In genomic region chr3:104316118-104316517, GRCh38 we compare ENCODE assay signal across 29 cellular contexts.
A peak's percentile ranks its signal among the peaks of the same experiment; 100 is the strongest.
DNase-seq lines count a peak whose midpoint lies in the region; ATAC-seq, FAIRE-seq and TF ChIP-seq lines count a peak whose summit lies in the region.
"Had no signal": no experiment of that assay in that cellular context is flagged by ENCODE, and none has a peak within 500 bp of the region (broad histone marks: within the 10 kb centered on the region; RNA-seq: fewer than 3 reads in every experiment).

No MANE protein-coding gene starts in this region.

- H2BK15ac ChIP-seq in IMR-90 (ENCODE audit: low read depth, low read length): no peak overlapping the region

- no CpG with 5 or more reads among the region's 1 CpG for WGBS in IMR-90 (ENCODE audit: extremely low coverage in 2 of 2, insufficient read length in 1 of 2), 2 experiments
- WGBS in HepG2 (ENCODE audit: low lambda C conversion rate): 0% methylated on average over 1 of the region's 1 CpG

- no peaks in the 10 kb centered on the region for H3K4me1 Mint-ChIP-seq in neural crest cell
- H3K4me1 Mint-ChIP-seq: activated CD4-positive, alpha-beta T cell treated with anti-CD3 and anti-CD28 coated beads, Interleukin-2, amount 10 ng/mL, durations not matched to agents 7 days and 5 days; activated naive CD8-positive, alpha-beta T cell treated with anti-CD3 and anti-CD28 coated beads, Interleukin-2, amount 10 ng/mL, durations not matched to agents 7 days and 5 days; brain; CD8-positive, alpha-beta memory T cell; IgD-negative memory B cell; mesothelial cell of epicardium; nephron progenitor cell had no signal

- no peak overlapping the region for H4K91ac ChIP-seq in IMR-90 (ENCODE audit: insufficient read depth, low read depth, low read length)

- dilution Hi-C loops in IMR-90 (cut with HindIII; ENCODE audit: low sequenced_read_pairs, unreplicated experiment): no loop called here

- H3K9ac ChIP-seq in IMR-90 (ENCODE audit: low read depth, low read length) (no peak overlapping the region), HepG2 (ENCODE audit: insufficient read depth, low read depth, low read length) (no peak overlapping the region)

- TF ChIP-seq POLR2A in IMR-90 (IDR thresholded peaks at IDR 0.05; ENCODE audit: low read depth, low read length) (no peak), HepG2 (IDR thresholded peaks at IDR 0.05; ENCODE audit: insufficient read depth in 1 of 2, low read depth in 2 of 2, low read length in 2 of 2) (no peak)

- no peak for TF ChIP-seq CTCF in IMR-90 (conservative IDR thresholded peaks at IDR 0.05; ENCODE audit: low read depth, low read length)
- no peak for TF ChIP-seq CTCF in choroid plexus epithelial cell (conservative IDR thresholded peaks at IDR 0.05; ENCODE audit: low read depth, low read length)
- TF ChIP-seq CTCF in neural crest cell (conservative IDR thresholded peaks at IDR 0.05): no peak
- TF ChIP-seq CTCF in HepG2 (CRISPR knock-in tag; IDR thresholded peaks at IDR 0.05): no peak
- no peak for TF ChIP-seq CTCF in RWPE1 (conservative IDR thresholded peaks at IDR 0.05; ENCODE audit: low read depth)

- H3K4me1 ChIP-seq in IMR-90 (ENCODE audit: control insufficient read depth, insufficient read depth, low read length): no peaks in the 10 kb centered on the region
- H3K4me1 ChIP-seq in HepG2 (ENCODE audit: insufficient read depth, low read length): no peaks in the 10 kb centered on the region
- H3K4me1 ChIP-seq: colonic mucosa, heart left ventricle, left lung, upper lobe of right lung had no signal

- intact Hi-C loops in IMR-90 (cut with micrococcal nuclease): no loop called here
- intact Hi-C loops in HepG2 (cut with micrococcal nuclease; ENCODE audit: unreplicated experiment): no loop called here

- TF ChIP-seq EP300 in HepG2 (IDR thresholded peaks at IDR 0.05; ENCODE audit: low read depth in 2 of 2, low read length in 2 of 2): no peak
- TF ChIP-seq EP300 in HepG2 (CRISPR knock-in tag; IDR thresholded peaks at IDR 0.05; ENCODE audit: borderline replicate concordance): no peak

- H2BK120ac ChIP-seq in IMR-90 (ENCODE audit: low read depth, low read length): no peak overlapping the region

- POLR2A ChIA-PET in IMR-90 (lab: Charles Lee; ENCODE audit: unreplicated experiment): no interaction called here
- POLR2A ChIA-PET in HepG2 (lab: Yijun Ruan, JAX): no interaction called here
- POLR2A ChIA-PET in RWPE1 (lab: Yijun Ruan, JAX; ENCODE audit: low non-redundant PET): no interaction called here

- no peak overlapping the region for H2AK9ac ChIP-seq in IMR-90 (replicated peaks; ENCODE audit: low read depth, low read length, poor library complexity)

- H3K4me3 ChIP-seq in IMR-90 (ENCODE audit: insufficient read depth, low read depth, low read length) (no peak overlapping the region), choroid plexus epithelial cell (ENCODE audit: low read depth, low read length) (no peak overlapping the region), HepG2 (replicated peaks in 1 of 3; ENCODE audit: insufficient read depth in 1 of 3, low read depth in 2 of 3, low read length in 3 of 3) (no peak overlapping the region)
- H3K4me3 ChIP-seq: colonic mucosa, heart left ventricle, left lung, SK-N-MC, upper lobe of right lung had no signal

- no peak overlapping the region for H3K18ac ChIP-seq in IMR-90 (ENCODE audit: low read depth, low read length)

- no peak for FAIRE-seq in HepG2 (lab: Jason Lieb, UNC)
- FAIRE-seq: GM12891, GM19239 had no signal

- no peak overlapping the region for H3K27ac ChIP-seq in IMR-90 (ENCODE audit: insufficient read depth, low read length)
- H3K27ac ChIP-seq in HepG2 (ENCODE audit: extremely low read length, insufficient read depth, low read length): no peak overlapping the region
- no peak overlapping the region for H3K27ac ChIP-seq in RWPE1
- H3K27ac ChIP-seq: colonic mucosa, heart left ventricle, HL-60, left lung, SK-N-MC, upper lobe of right lung, WERI-Rb-1 had no signal

- H3K79me2 ChIP-seq in HepG2 (ENCODE audit: insufficient read depth, low read length): no peaks in the 10 kb centered on the region

- no peak overlapping the region for H3K4me3 Mint-ChIP-seq in neural crest cell
- H3K4me3 Mint-ChIP-seq: activated CD4-positive, alpha-beta T cell treated with anti-CD3 and anti-CD28 coated beads, Interleukin-2, amount 10 ng/mL, durations not matched to agents 7 days and 5 days; activated naive CD8-positive, alpha-beta T cell treated with anti-CD3 and anti-CD28 coated beads, Interleukin-2, amount 10 ng/mL, durations not matched to agents 7 days and 5 days; brain; CD8-positive, alpha-beta memory T cell; IgD-negative memory B cell; mesothelial cell of epicardium; nephron progenitor cell had no signal

- H2BK5ac ChIP-seq in IMR-90 (ENCODE audit: low read depth, low read length, poor library complexity, severe bottlenecking): no peak overlapping the region

- H2AFZ ChIP-seq in IMR-90 (replicated peaks; ENCODE audit: low read length, poor library complexity) (no peak overlapping the region), HepG2 (ENCODE audit: low read length) (no peak overlapping the region)

- H3K4ac ChIP-seq in IMR-90 (ENCODE audit: low read depth, low read length): no peak overlapping the region

- H3K9me3 Mint-ChIP-seq in neural crest cell: peaks cover 17% of the 10 kb centered on the region

- TF ChIP-seq RAD21 in IMR-90 (IDR thresholded peaks at IDR 0.05; ENCODE audit: low read length) (no peak), HepG2 (CRISPR knock-in tag; IDR thresholded peaks at IDR 0.05) (no peak)

- H3K9me3 ChIP-seq in IMR-90 (ENCODE audit: control insufficient read depth, insufficient read depth, low read length) (no peaks in the 10 kb centered on the region), HepG2 (ENCODE audit: low read length) (peaks cover 50% of the 10 kb centered on the region)
- H3K9me3 ChIP-seq: colonic mucosa, upper lobe of right lung had no signal

- BruUV-seq in IMR-90 (replicated peaks; lab: Mats Ljungman, UMichigan): no TSS peak
- no TSS peak for BruUV-seq in HepG2 (replicated peaks; lab: Mats Ljungman, UMichigan)

- DNase-seq in EL (peak; percentile 35), IMR-90 (peak; percentile 1), choroid plexus epithelial cell (ENCODE audit: low read depth) (peak; percentile 9), neural crest cell (ENCODE audit: low read depth, low spot score) (no peak), AG08395 (ENCODE audit: low spot score) (no peak), HepG2 (ENCODE audit: low spot score) (no peak), RWPE1 (ENCODE audit: low spot score) (no peak)
- DNase-seq: activated CD4-positive, alpha-beta T cell treated with anti-CD3 and anti-CD28 coated beads, Interleukin-2, amount 10 ng/mL, durations not matched to agents 7 days and 5 days; activated CD8-positive, alpha-beta memory T cell treated with anti-CD3 and anti-CD28 coated beads, Interleukin-2, amount 50 U/mL, for 4 hours; activated naive CD8-positive, alpha-beta T cell treated with anti-CD3 and anti-CD28 coated beads, Interleukin-2, amount 10 ng/mL, durations not matched to agents 7 days and 5 days; CD8-positive, alpha-beta memory T cell; colonic mucosa; heart left ventricle; left lung; MM.1S; NCI-H1436 treated with DMSO at 0.1 percent for 48 hours; NCI-H526; nephron progenitor cell; RPMI8226; upper lobe of right lung; WERI-Rb-1 had no signal

- peak overlapping the region; percentile 16 for H3K27ac Mint-ChIP-seq in neural crest cell (ENCODE audit: unreplicated experiment)
- H3K27ac Mint-ChIP-seq: activated CD4-positive, alpha-beta T cell treated with anti-CD3 and anti-CD28 coated beads, Interleukin-2, amount 10 ng/mL, durations not matched to agents 7 days and 5 days; activated naive CD8-positive, alpha-beta T cell treated with anti-CD3 and anti-CD28 coated beads, Interleukin-2, amount 10 ng/mL, durations not matched to agents 7 days and 5 days; brain; CD8-positive, alpha-beta memory T cell; IgD-negative memory B cell; mesothelial cell of epicardium; nephron progenitor cell had no signal

- H3K14ac ChIP-seq in IMR-90 (replicated peaks; ENCODE audit: low read depth, low read length): no peak overlapping the region

- no peaks in the 10 kb centered on the region for H3K9me1 ChIP-seq in IMR-90 (ENCODE audit: insufficient read depth, low read length)

- H3K27me3 Mint-ChIP-seq in neural crest cell (ENCODE audit: low read depth): no peaks in the 10 kb centered on the region
- H3K27me3 Mint-ChIP-seq: activated CD4-positive, alpha-beta T cell treated with anti-CD3 and anti-CD28 coated beads, Interleukin-2, amount 10 ng/mL, durations not matched to agents 7 days and 5 days; activated naive CD8-positive, alpha-beta T cell treated with anti-CD3 and anti-CD28 coated beads, Interleukin-2, amount 10 ng/mL, durations not matched to agents 7 days and 5 days; brain; CD8-positive, alpha-beta memory T cell; IgD-negative memory B cell had no signal

- H3K4me2 ChIP-seq in IMR-90 (ENCODE audit: low read depth, low read length) (no peak overlapping the region), HepG2 (ENCODE audit: low read depth, low read length) (no peak overlapping the region)

- H4K20me1 ChIP-seq in IMR-90 (ENCODE audit: insufficient read depth, low read length): no peaks in the 10 kb centered on the region
- H4K20me1 ChIP-seq in HepG2 (ENCODE audit: insufficient read depth, low read length): no peaks in the 10 kb centered on the region

- no peak overlapping the region for H4K8ac ChIP-seq in IMR-90 (ENCODE audit: low read depth in 2 of 2, low read length in 2 of 2)

- H2AK5ac ChIP-seq in IMR-90 (ENCODE audit: low read depth, low read length): no peak overlapping the region

- H3K79me1 ChIP-seq in IMR-90 (ENCODE audit: low read depth in 1 of 2, low read length in 2 of 2): no peaks in the 10 kb centered on the region

- H3K27me3 ChIP-seq in IMR-90 (ENCODE audit: control insufficient read depth, insufficient read depth, low read length) (no peaks in the 10 kb centered on the region), HepG2 (ENCODE audit: control insufficient read depth in 1 of 2, insufficient read depth in 2 of 2, low read length in 2 of 2) (no peaks in the 10 kb centered on the region; a peak in 1 of 5 replicates)
- H3K27me3 ChIP-seq: colonic mucosa, heart left ventricle, left lung, upper lobe of right lung had no signal

- H3K56ac ChIP-seq in IMR-90 (ENCODE audit: extremely low read depth, insufficient read depth, low read length): no peak overlapping the region

- H3K36me3 Mint-ChIP-seq in neural crest cell (ENCODE audit: low read depth): no peaks in the 10 kb centered on the region
- H3K36me3 Mint-ChIP-seq: activated naive CD8-positive, alpha-beta T cell treated with anti-CD3 and anti-CD28 coated beads, Interleukin-2, amount 10 ng/mL, durations not matched to agents 7 days and 5 days; brain; CD8-positive, alpha-beta memory T cell had no signal

- H3K23ac ChIP-seq in IMR-90 (ENCODE audit: low read depth, low read length): no peak overlapping the region

- H3K36me3 ChIP-seq in IMR-90 (ENCODE audit: control insufficient read depth, insufficient read depth, low read length): no peaks in the 10 kb centered on the region
- no peaks in the 10 kb centered on the region for H3K36me3 ChIP-seq in HepG2 (replicated peaks in 1 of 2; ENCODE audit: control insufficient read depth in 1 of 2, insufficient read depth in 2 of 2, low read length in 2 of 2)
- H3K36me3 ChIP-seq: colonic mucosa, heart left ventricle, left lung, upper lobe of right lung, WERI-Rb-1 had no signal

- no peak overlapping the region for H4K5ac ChIP-seq in IMR-90 (ENCODE audit: low read depth, low read length)

- in situ Hi-C loops in IMR-90 (cut with MboI; ENCODE audit: low sequenced_read_pairs): no loop called here
- in situ Hi-C loops in HepG2 (cut with HindIII; ENCODE audit: extremely low pct_ligation_motif_present, low pct_unique_long_range_greater_than_20kb): no loop called here

- CTCF ChIA-PET in IMR-90 (lab: Yijun Ruan, JAX): no interaction called here
- CTCF ChIA-PET in HepG2 (lab: Yijun Ruan, JAX; ENCODE audit: low intra/inter-chr PET ratio, low total read pairs): no interaction called here
- CTCF ChIA-PET in RWPE1 (lab: Yijun Ruan, JAX): interaction anchor here (0.6 kb wide), 1 partner anchor 12 kb away, joined by 3 read pairs; no protein-coding TSS in a partner anchor

- ATAC-seq in IMR-90 (ENCODE audit: low read depth): no peak
- ATAC-seq in HepG2: no peak
- ATAC-seq: heart left ventricle, left lung, sciatic nerve, upper lobe of right lung had no signal

- H2BK20ac ChIP-seq in IMR-90 (ENCODE audit: low read depth, low read length): no peak overlapping the region

Comparison
In these comparisons a context has a peak if more than half of its experiments do, and no peak if none do; other contexts are left out.
1. DNase-seq: peak in EL (single experiment), IMR-90 (single experiment) and choroid plexus epithelial cell (single experiment); none in neural crest cell (single experiment), AG08395 (single experiment), HepG2 (single experiment) and RWPE1 (single experiment).